Comparison of ENCODE assay signal across 1 cellular context in the genomic region with DNA sequence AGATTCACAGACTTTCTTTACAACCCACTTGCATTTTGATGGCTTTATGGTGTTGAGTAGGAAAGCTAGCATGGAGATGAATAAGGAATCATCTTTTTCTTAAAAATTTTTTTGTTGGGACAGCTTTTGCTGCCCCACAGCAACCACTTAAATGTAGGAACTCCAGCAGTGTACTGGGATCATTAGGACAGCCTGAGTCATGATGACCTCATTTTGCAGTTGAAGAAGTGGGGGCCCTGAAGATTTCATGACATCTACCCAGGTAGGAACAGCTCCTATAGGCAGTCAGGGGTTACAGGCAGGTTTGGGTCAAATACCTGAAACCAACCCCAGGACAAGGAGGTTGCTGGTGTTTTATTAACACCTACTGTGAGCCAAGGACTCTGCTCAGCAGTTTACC.
TF ChIP-seq lines count a peak whose summit lies in the region.

No MANE protein-coding gene starts in this region.

TF ChIP-seq in HCT116, 20 proteins besides CTCF, POLR2A, EP300 and RAD21:
- TF ChIP-seq, protein P1, sequence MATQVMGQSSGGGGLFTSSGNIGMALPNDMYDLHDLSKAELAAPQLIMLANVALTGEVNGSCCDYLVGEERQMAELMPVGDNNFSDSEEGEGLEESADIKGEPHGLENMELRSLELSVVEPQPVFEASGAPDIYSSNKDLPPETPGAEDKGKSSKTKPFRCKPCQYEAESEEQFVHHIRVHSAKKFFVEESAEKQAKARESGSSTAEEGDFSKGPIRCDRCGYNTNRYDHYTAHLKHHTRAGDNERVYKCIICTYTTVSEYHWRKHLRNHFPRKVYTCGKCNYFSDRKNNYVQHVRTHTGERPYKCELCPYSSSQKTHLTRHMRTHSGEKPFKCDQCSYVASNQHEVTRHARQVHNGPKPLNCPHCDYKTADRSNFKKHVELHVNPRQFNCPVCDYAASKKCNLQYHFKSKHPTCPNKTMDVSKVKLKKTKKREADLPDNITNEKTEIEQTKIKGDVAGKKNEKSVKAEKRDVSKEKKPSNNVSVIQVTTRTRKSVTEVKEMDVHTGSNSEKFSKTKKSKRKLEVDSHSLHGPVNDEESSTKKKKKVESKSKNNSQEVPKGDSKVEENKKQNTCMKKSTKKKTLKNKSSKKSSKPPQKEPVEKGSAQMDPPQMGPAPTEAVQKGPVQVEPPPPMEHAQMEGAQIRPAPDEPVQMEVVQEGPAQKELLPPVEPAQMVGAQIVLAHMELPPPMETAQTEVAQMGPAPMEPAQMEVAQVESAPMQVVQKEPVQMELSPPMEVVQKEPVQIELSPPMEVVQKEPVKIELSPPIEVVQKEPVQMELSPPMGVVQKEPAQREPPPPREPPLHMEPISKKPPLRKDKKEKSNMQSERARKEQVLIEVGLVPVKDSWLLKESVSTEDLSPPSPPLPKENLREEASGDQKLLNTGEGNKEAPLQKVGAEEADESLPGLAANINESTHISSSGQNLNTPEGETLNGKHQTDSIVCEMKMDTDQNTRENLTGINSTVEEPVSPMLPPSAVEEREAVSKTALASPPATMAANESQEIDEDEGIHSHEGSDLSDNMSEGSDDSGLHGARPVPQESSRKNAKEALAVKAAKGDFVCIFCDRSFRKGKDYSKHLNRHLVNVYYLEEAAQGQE (IDR thresholded peaks at IDR 0.05; ENCODE audit: low read depth): no peak
- TF ChIP-seq EZH2 (IDR thresholded peaks at IDR 0.05) (no peak), POLR2AphosphoS5 (IDR thresholded peaks at IDR 0.05; ENCODE audit: low read depth, low read length) (no peak), ZNF274 (IDR thresholded peaks at IDR 0.05; ENCODE audit: low read depth, low read length) (no peak), EGR1 (IDR thresholded peaks at IDR 0.05; ENCODE audit: low read depth) (no peak), SP1 (IDR thresholded peaks at IDR 0.05; ENCODE audit: low read depth) (no peak), EZH2phosphoT487 (IDR thresholded peaks at IDR 0.05; ENCODE audit: borderline replicate concordance) (no peak), SRF (IDR thresholded peaks at IDR 0.05; ENCODE audit: low read depth) (no peak), JUND (IDR thresholded peaks at IDR 0.05) (no peak), TCF7L2 (IDR thresholded peaks at IDR 0.05; ENCODE audit: borderline replicate concordance, extremely low read depth, insufficient read depth, insufficient read length) (no peak), YY1 (IDR thresholded peaks at IDR 0.05; ENCODE audit: extremely low read depth, insufficient replicate concordance, low read depth, low read length) (no peak), CEBPB (IDR thresholded peaks at IDR 0.05; ENCODE audit: low read depth) (no peak), SIN3A (IDR thresholded peaks at IDR 0.05; ENCODE audit: low read depth) (no peak), ZFX (IDR thresholded peaks at IDR 0.05) (no peak), ELF1 (IDR thresholded peaks at IDR 0.05; ENCODE audit: borderline replicate concordance, low read depth) (no peak), CBX3 (IDR thresholded peaks at IDR 0.05; ENCODE audit: low read depth) (no peak)
- TF ChIP-seq, protein P2, sequence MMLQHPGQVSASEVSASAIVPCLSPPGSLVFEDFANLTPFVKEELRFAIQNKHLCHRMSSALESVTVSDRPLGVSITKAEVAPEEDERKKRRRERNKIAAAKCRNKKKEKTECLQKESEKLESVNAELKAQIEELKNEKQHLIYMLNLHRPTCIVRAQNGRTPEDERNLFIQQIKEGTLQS (IDR thresholded peaks at IDR 0.05): no peak
- TF ChIP-seq, protein P3, sequence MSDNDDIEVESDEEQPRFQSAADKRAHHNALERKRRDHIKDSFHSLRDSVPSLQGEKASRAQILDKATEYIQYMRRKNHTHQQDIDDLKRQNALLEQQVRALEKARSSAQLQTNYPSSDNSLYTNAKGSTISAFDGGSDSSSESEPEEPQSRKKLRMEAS (IDR thresholded peaks at IDR 0.05): no peak
- TF ChIP-seq, protein P4, sequence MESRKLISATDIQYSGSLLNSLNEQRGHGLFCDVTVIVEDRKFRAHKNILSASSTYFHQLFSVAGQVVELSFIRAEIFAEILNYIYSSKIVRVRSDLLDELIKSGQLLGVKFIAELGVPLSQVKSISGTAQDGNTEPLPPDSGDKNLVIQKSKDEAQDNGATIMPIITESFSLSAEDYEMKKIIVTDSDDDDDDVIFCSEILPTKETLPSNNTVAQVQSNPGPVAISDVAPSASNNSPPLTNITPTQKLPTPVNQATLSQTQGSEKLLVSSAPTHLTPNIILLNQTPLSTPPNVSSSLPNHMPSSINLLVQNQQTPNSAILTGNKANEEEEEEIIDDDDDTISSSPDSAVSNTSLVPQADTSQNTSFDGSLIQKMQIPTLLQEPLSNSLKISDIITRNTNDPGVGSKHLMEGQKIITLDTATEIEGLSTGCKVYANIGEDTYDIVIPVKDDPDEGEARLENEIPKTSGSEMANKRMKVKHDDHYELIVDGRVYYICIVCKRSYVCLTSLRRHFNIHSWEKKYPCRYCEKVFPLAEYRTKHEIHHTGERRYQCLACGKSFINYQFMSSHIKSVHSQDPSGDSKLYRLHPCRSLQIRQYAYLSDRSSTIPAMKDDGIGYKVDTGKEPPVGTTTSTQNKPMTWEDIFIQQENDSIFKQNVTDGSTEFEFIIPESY (IDR thresholded peaks at IDR 0.05; ENCODE audit: extremely low read depth, insufficient replicate concordance, low read length): no peak
